ENCODE assay signal across 17 cellular contexts in the genomic region with DNA sequence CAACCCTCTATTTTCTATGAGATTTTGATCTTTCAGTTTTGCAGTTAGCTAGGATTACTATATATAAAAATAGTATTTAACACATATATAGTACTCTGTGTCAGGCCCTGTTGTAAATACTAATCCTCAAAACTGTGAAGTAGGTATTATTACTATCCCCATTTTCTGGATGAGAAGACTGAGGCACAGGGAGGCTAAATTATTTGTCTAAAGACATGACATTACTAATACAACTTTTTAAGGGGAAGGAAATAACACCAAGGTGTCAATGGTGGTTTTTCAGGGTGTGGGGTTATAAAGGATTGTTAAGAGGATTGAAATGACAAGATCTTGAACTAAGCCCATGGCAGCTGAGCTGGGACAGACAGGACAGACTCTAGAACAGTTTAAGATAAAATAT. TPM values are rescaled to one million over a fixed set of nuclear protein-coding genes. Genes with fewer than 3 reads are reported as not detected.
DNase-seq lines count a peak whose midpoint lies in the region; ATAC-seq, FAIRE-seq and TF ChIP-seq lines count a peak whose summit lies in the region.
"Had no signal": no experiment of that assay in that cellular context is flagged by ENCODE, and none has a peak within 500 bp of the region (broad histone marks: within the 10 kb centered on the region; RNA-seq: fewer than 3 reads in every experiment).

No MANE protein-coding gene starts in this region.

- no peak overlapping the region for H3K4me2 ChIP-seq in A549
- H3K4me2 ChIP-seq: BLaER1 had no signal

- TF ChIP-seq RAD21 in A549 (conservative IDR thresholded peaks at IDR 0.05 in 1 of 2, IDR thresholded peaks at IDR 0.05 in 1 of 2), result no peak

- intact Hi-C loops in activated CD8-positive, alpha-beta T cell treated with anti-CD3 and anti-CD28 coated beads for 36 hours (cut with micrococcal nuclease), result loop anchor here (10.0 kb wide), 1 partner anchor 45 kb away; no protein-coding TSS in a partner anchor

- DNase-seq in activated CD8-positive, alpha-beta T cell treated with anti-CD3 and anti-CD28 coated beads for 36 hours, result no peak
- no peak for DNase-seq in activated CD8-positive, alpha-beta T cell treated with anti-CD3 and anti-CD28 coated beads, Interleukin-2, amount 10 ng/mL, durations not matched to agents 7 days and 5 days
- DNase-seq in A549 (ENCODE audit: low read depth in 1 of 2, low spot score in 1 of 2), result no peak
- DNase-seq in central memory CD8-positive, alpha-beta T cell (ENCODE audit: low spot score in 2 of 2), result no peak
- DNase-seq in NCI-H1436 (lab: John Stamatoyannopoulos, UW), result no peak
- DNase-seq in DMS 273 (lab: John Stamatoyannopoulos, UW; ENCODE audit: unreplicated experiment), result no peak
- DNase-seq: CD4-positive, alpha-beta memory T cell; DMS79 treated with DMSO at 0.1 percent for 48 hours; GF-D8; H9 had no signal

- H3K4me3 Mint-ChIP-seq in activated CD8-positive, alpha-beta T cell treated with anti-CD3 and anti-CD28 coated beads for 36 hours, result no peak overlapping the region
- H3K4me3 Mint-ChIP-seq in activated CD8-positive, alpha-beta T cell treated with anti-CD3 and anti-CD28 coated beads, Interleukin-2, amount 10 ng/mL, durations not matched to agents 7 days and 5 days, result no peak overlapping the region
- H3K4me3 Mint-ChIP-seq in central memory CD8-positive, alpha-beta T cell, result no peak overlapping the region
- peak overlapping the region in 2 of 3 experiments; percentile 21 to 50 for H3K4me3 Mint-ChIP-seq in nephron
- H3K4me3 Mint-ChIP-seq: CD14-positive monocyte; CD4-positive, alpha-beta memory T cell; H9 had no signal

- H3K27ac Mint-ChIP-seq in activated CD8-positive, alpha-beta T cell treated with anti-CD3 and anti-CD28 coated beads for 36 hours, result peak overlapping the region; percentile 34
- no peak overlapping the region for H3K27ac Mint-ChIP-seq in activated CD8-positive, alpha-beta T cell treated with anti-CD3 and anti-CD28 coated beads, Interleukin-2, amount 10 ng/mL, durations not matched to agents 7 days and 5 days
- peak overlapping the region; percentile 14 for H3K27ac Mint-ChIP-seq in central memory CD8-positive, alpha-beta T cell (ENCODE audit: low read depth)
- H3K27ac Mint-ChIP-seq in nephron, result peak overlapping the region in 1 of 3 experiments; percentile 20
- H3K27ac Mint-ChIP-seq: CD14-positive monocyte; CD4-positive, alpha-beta memory T cell had no signal

- no peak for FAIRE-seq in A549 (lab: Jason Lieb, UNC)
- FAIRE-seq: GM12878, H1 had no signal

- peaks cover 8% of the 10 kb centered on the region for H3K4me1 Mint-ChIP-seq in activated CD8-positive, alpha-beta T cell treated with anti-CD3 and anti-CD28 coated beads for 36 hours (ENCODE audit: low read depth)
- H3K4me1 Mint-ChIP-seq in activated CD8-positive, alpha-beta T cell treated with anti-CD3 and anti-CD28 coated beads, Interleukin-2, amount 10 ng/mL, durations not matched to agents 7 days and 5 days (ENCODE audit: low read depth), result peaks cover 10% of the 10 kb centered on the region
- peaks cover 20% of the 10 kb centered on the region for H3K4me1 Mint-ChIP-seq in central memory CD8-positive, alpha-beta T cell
- peaks cover 18% of the 10 kb centered on the region for H3K4me1 Mint-ChIP-seq in nephron

- H3K9me3 ChIP-seq in A549, result no peaks in the 10 kb centered on the region
- H3K9me3 ChIP-seq: BLaER1 had no signal

- no peaks in the 10 kb centered on the region for H3K27me3 Mint-ChIP-seq in activated CD8-positive, alpha-beta T cell treated with anti-CD3 and anti-CD28 coated beads for 36 hours
- H3K27me3 Mint-ChIP-seq in activated CD8-positive, alpha-beta T cell treated with anti-CD3 and anti-CD28 coated beads, Interleukin-2, amount 10 ng/mL, durations not matched to agents 7 days and 5 days (ENCODE audit: low read depth), result peaks cover 3% of the 10 kb centered on the region
- no peaks in the 10 kb centered on the region for H3K27me3 Mint-ChIP-seq in central memory CD8-positive, alpha-beta T cell
- H3K27me3 Mint-ChIP-seq in nephron (ENCODE audit: low read depth), result no peaks in the 10 kb centered on the region

- H3K9me3 Mint-ChIP-seq in activated CD8-positive, alpha-beta T cell treated with anti-CD3 and anti-CD28 coated beads for 36 hours, result no peaks in the 10 kb centered on the region
- H3K9me3 Mint-ChIP-seq in activated CD8-positive, alpha-beta T cell treated with anti-CD3 and anti-CD28 coated beads, Interleukin-2, amount 10 ng/mL, durations not matched to agents 7 days and 5 days (ENCODE audit: insufficient read depth), result no peaks in the 10 kb centered on the region
- H3K9me3 Mint-ChIP-seq in central memory CD8-positive, alpha-beta T cell, result no peaks in the 10 kb centered on the region
- H3K9me3 Mint-ChIP-seq in nephron, result no peaks in the 10 kb centered on the region
- H3K9me3 Mint-ChIP-seq: H9 had no signal

- no peak overlapping the region for H3K27ac ChIP-seq in A549
- H3K27ac ChIP-seq: 22Rv1, BLaER1 had no signal

- H3K4me3 ChIP-seq in A549, result no peak overlapping the region
- H3K4me3 ChIP-seq: BLaER1, GM12878 had no signal

- TF ChIP-seq CTCF in activated CD8-positive, alpha-beta T cell treated with anti-CD3 and anti-CD28 coated beads for 36 hours (IDR thresholded peaks at IDR 0.05), result no peak
- TF ChIP-seq CTCF in A549 (IDR thresholded peaks at IDR 0.05) (no peak), nephron (IDR thresholded peaks at IDR 0.05; ENCODE audit: unreplicated experiment in 3 of 3) (no peak)

- H3K4me1 ChIP-seq in A549, result peaks cover 7% of the 10 kb centered on the region

- no peak for ATAC-seq in activated CD8-positive, alpha-beta T cell treated with anti-CD3 and anti-CD28 coated beads for 36 hours
- no peak for ATAC-seq in activated CD8-positive, alpha-beta T cell treated with anti-CD3 and anti-CD28 coated beads, Interleukin-2, amount 10 ng/mL, durations not matched to agents 7 days and 5 days
- no peak for ATAC-seq in A549
- ATAC-seq in central memory CD8-positive, alpha-beta T cell (replicated peaks; ENCODE audit: extremely low read depth, poor library complexity, severe bottlenecking), result no peak
- ATAC-seq in esophagus mucosa, result no peak
- ATAC-seq: GM12878 had no signal

- CTCF ChIA-PET in activated CD8-positive, alpha-beta T cell treated with anti-CD3 and anti-CD28 coated beads for 36 hours (lab: Charles Lee), result interaction anchor here (0.6 to 2.7 kb wide), 3 partner anchors 43 to 53 kb away, joined by 3 to 13 read pairs (median 3); no protein-coding TSS in a partner anchor
- CTCF ChIA-PET in activated CD8-positive, alpha-beta T cell treated with anti-CD3 and anti-CD28 coated beads, Interleukin-2, amount 10 ng/mL, durations not matched to agents 7 days and 5 days (lab: Charles Lee), result interaction anchor here (0.8 to 2.7 kb wide), 3 partner anchors 45 to 54 kb away, joined by 3 to 9 read pairs (median 4); no protein-coding TSS in a partner anchor
- CTCF ChIA-PET in A549 (lab: Yijun Ruan, JAX), result interaction anchor here (0.9 to 3.9 kb wide), 4 partner anchors 13 to 52 kb away, joined by 3 to 12 read pairs (median 4); no protein-coding TSS in a partner anchor

- H3K36me3 Mint-ChIP-seq in activated CD8-positive, alpha-beta T cell treated with anti-CD3 and anti-CD28 coated beads for 36 hours (ENCODE audit: low read depth), result peaks cover 5% of the 10 kb centered on the region
- peaks cover 3% of the 10 kb centered on the region for H3K36me3 Mint-ChIP-seq in activated CD8-positive, alpha-beta T cell treated with anti-CD3 and anti-CD28 coated beads, Interleukin-2, amount 10 ng/mL, durations not matched to agents 7 days and 5 days (ENCODE audit: low read depth)
- peaks cover 17% of the 10 kb centered on the region for H3K36me3 Mint-ChIP-seq in central memory CD8-positive, alpha-beta T cell (ENCODE audit: insufficient read depth)
- peaks cover under 1% of the 10 kb centered on the region for H3K36me3 Mint-ChIP-seq in nephron (ENCODE audit: low read depth)

- TF ChIP-seq POLR2A in A549 (IDR thresholded peaks at IDR 0.05; ENCODE audit: low read length), result no peak

- no peak for TF ChIP-seq EP300 in A549 (IDR thresholded peaks at IDR 0.05)

- POLR2A ChIA-PET in activated CD8-positive, alpha-beta T cell treated with anti-CD3 and anti-CD28 coated beads for 36 hours (lab: Charles Lee), result no interaction called here
- POLR2A ChIA-PET in activated CD8-positive, alpha-beta T cell treated with anti-CD3 and anti-CD28 coated beads, Interleukin-2, amount 10 ng/mL, durations not matched to agents 7 days and 5 days (lab: Charles Lee), result no interaction called here
- POLR2A ChIA-PET in A549 (lab: Yijun Ruan, JAX), result no interaction called here

TF ChIP-seq in A549, 52 proteins besides CTCF, POLR2A, EP300 and RAD21:
- TF ChIP-seq MYC (IDR thresholded peaks at IDR 0.05; ENCODE audit: borderline replicate concordance, low read length) (no peak), HDAC2 (IDR thresholded peaks at IDR 0.05) (peak; percentile 77), KDM1A (IDR thresholded peaks at IDR 0.05; ENCODE audit: low read depth) (peak; percentile 74; the same call in 1 of the 2 replicates)

RNA-seq across cellular contexts. Expression of gene WSB1, which starts 4.1 kb away (rescaled TPM):
- total RNA-seq in activated CD8-positive, alpha-beta T cell treated with anti-CD3 and anti-CD28 coated beads for 36 hours, result 100 to 1,000 TPM; 224 to 231 TPM
- total RNA-seq in activated CD8-positive, alpha-beta T cell treated with anti-CD3 and anti-CD28 coated beads, Interleukin-2, amount 10 ng/mL, durations not matched to agents 7 days and 5 days, result 100 to 1,000 TPM; 118 to 121 TPM
- polyA plus RNA-seq in A549 (2011; rRNA removed) (107 and 111 TPM in 2 replicates), A549 (2017; fragmentation: RNase III; extraction: RNeasy Plus Mini Kit Qiagen cat#74134 plus additional on column Dnase treatment) (41.1 to 50.7 TPM (median 46.0 TPM) in 3 replicates)
- 81.8 and 97.0 TPM in 2 replicates for polyA plus RNA-seq in A549 (2012; cell fraction: cytosol; rRNA removed)
- polyA plus RNA-seq in A549 (2012; cell fraction: nucleus; rRNA removed), result 137 and 157 TPM in 2 replicates
- polyA minus RNA-seq in A549 (2011; rRNA and poly(A)+ RNA removed), result 31.2 and 45.5 TPM in 2 replicates
- 79.4 TPM for total RNA-seq in esophagus mucosa

Comparison
In these comparisons a context has a peak if more than half of its experiments do, and no peak if none do; other contexts are left out.
1. H3K4me3 Mint-ChIP-seq: peak in nephron (2 of 3); none in activated CD8-positive, alpha-beta T cell treated with anti-CD3 and anti-CD28 coated beads for 36 hours (single experiment), activated CD8-positive, alpha-beta T cell treated with anti-CD3 and anti-CD28 coated beads, Interleukin-2, amount 10 ng/mL, durations not matched to agents 7 days and 5 days (single experiment) and central memory CD8-positive, alpha-beta T cell (single experiment).